ENCODE assay signal across 8 cellular contexts in genomic region chr2:142130111-142131015, GRCh38. TPM values are rescaled to one million over a fixed set of nuclear protein-coding genes. Genes with fewer than 3 reads are reported as not detected.
DNase-seq lines count a peak whose midpoint lies in the region; ATAC-seq and TF ChIP-seq lines count a peak whose summit lies in the region.

No MANE protein-coding gene starts in this region.

- H3K79me2 ChIP-seq in GM23338 (replicated peaks; ENCODE audit: insufficient read depth) = no peaks in the 10 kb centered on the region

- peaks cover 28% of the 10 kb centered on the region; the same call in 2 of the 3 replicates for H3K4me1 Mint-ChIP-seq in GM23338

- no peaks in the 10 kb centered on the region for H3K9me3 ChIP-seq in skeletal muscle tissue (ENCODE audit: control insufficient read depth in 3 of 3, low read length in 3 of 3)
- H3K9me3 ChIP-seq in effector memory CD4-positive, alpha-beta T cell (ENCODE audit: control insufficient read depth, low read length) = no peaks in the 10 kb centered on the region

- DNase-seq in DMS53 (lab: John Stamatoyannopoulos, UW) (peak; percentile 60), GM23338 (ENCODE audit: low spot score) (peak; percentile 88), NCI-H345 (lab: John Stamatoyannopoulos, UW) (peak; percentile 62), cardiac fibroblast (ENCODE audit: low read depth in 2 of 2) (peak; percentile 45 to 67), iPS-NIHi7 (ENCODE audit: extremely low spot score) (peak; percentile 47)
- DNase-seq in effector memory CD4-positive, alpha-beta T cell = no peak

- H3K27ac Mint-ChIP-seq in GM23338 = peak overlapping the region; percentile 93

- H3K4me3 ChIP-seq in GM23338 (peak overlapping the region; percentile 75), cardiac fibroblast (replicated peaks in 1 of 2; ENCODE audit: low read depth in 2 of 2, low read length in 2 of 2) (peak overlapping the region; percentile 49 to 50), skeletal muscle tissue (ENCODE audit: low read length in 3 of 3) (peak overlapping the region; percentile 73 to 83 (median 77))
- H3K4me3 ChIP-seq in effector memory CD4-positive, alpha-beta T cell (ENCODE audit: insufficient read depth, low read depth, low read length, poor library complexity, severe bottlenecking) = no peak overlapping the region

- H3K4me2 ChIP-seq in GM23338 = peak overlapping the region; percentile 92

- no peak for TF ChIP-seq POLR2A in GM18505 (IDR thresholded peaks at IDR 0.05; ENCODE audit: borderline replicate concordance, extremely low read depth, insufficient read depth, insufficient read length)

- H3K4me1 ChIP-seq in GM23338 (ENCODE audit: insufficient read depth) (peaks cover 20% of the 10 kb centered on the region), skeletal muscle tissue (ENCODE audit: control insufficient read depth in 3 of 3, insufficient read depth in 3 of 3, low read length in 3 of 3) (peaks cover 16 to 19% (median 18%) of the 10 kb centered on the region in 3 donors)
- H3K4me1 ChIP-seq in effector memory CD4-positive, alpha-beta T cell (ENCODE audit: control insufficient read depth, insufficient read depth, low read length, poor library complexity, severe bottlenecking) = no peaks in the 10 kb centered on the region

- no peaks in the 10 kb centered on the region for H3K9me3 Mint-ChIP-seq in GM23338

- H2AFZ ChIP-seq in GM23338 = peak overlapping the region; percentile 95

- TF ChIP-seq CTCF in GM23338 (conservative IDR thresholded peaks at IDR 0.05; ENCODE audit: low read depth in 2 of 2) (no peak), cardiac fibroblast (IDR thresholded peaks at IDR 0.05; ENCODE audit: low read depth, low read length) (no peak)

- peak overlapping the region; percentile 89 for H3K4me3 Mint-ChIP-seq in GM23338

- H3K9me2 ChIP-seq in GM23338 (ENCODE audit: insufficient read depth) = no peaks in the 10 kb centered on the region

- H3F3A ChIP-seq in GM23338 (replicated peaks; ENCODE audit: low read depth) = no peaks in the 10 kb centered on the region

- H3K27me3 Mint-ChIP-seq in GM23338 (ENCODE audit: insufficient read depth, low read depth, poor library complexity) = peaks cover 30% of the 10 kb centered on the region

- H3K27ac ChIP-seq in GM23338 (ENCODE audit: low read depth) (no peak overlapping the region), skeletal muscle tissue (ENCODE audit: low read depth, low read length) (no peak overlapping the region)
- H3K27ac ChIP-seq in effector memory CD4-positive, alpha-beta T cell (ENCODE audit: insufficient read depth, low read length, poor library complexity, severe bottlenecking) = no peak overlapping the region

- H3K36me3 Mint-ChIP-seq in GM23338 (ENCODE audit: low read depth) = no peaks in the 10 kb centered on the region

- H3K27me3 ChIP-seq in GM23338 (ENCODE audit: insufficient read depth) (peaks cover 39% of the 10 kb centered on the region), skeletal muscle tissue (ENCODE audit: control insufficient read depth in 3 of 3, insufficient read depth in 3 of 3, low read length in 3 of 3) (peaks cover 11 to 23% (median 20%) of the 10 kb centered on the region in 3 donors)
- H3K27me3 ChIP-seq in effector memory CD4-positive, alpha-beta T cell (replicated peaks; ENCODE audit: control insufficient read depth, insufficient read depth, low read length, poor library complexity, severe bottlenecking) = no peaks in the 10 kb centered on the region

- peak; percentile 74 for ATAC-seq in GM23338
- ATAC-seq in GM18505 (IDR thresholded peaks at IDR 0.05; ENCODE audit: unreplicated experiment) = no peak

- H4K20me1 ChIP-seq in GM23338 (replicated peaks; ENCODE audit: insufficient read depth) = no peaks in the 10 kb centered on the region

- no peaks in the 10 kb centered on the region for H3K36me3 ChIP-seq in GM23338 (ENCODE audit: insufficient read depth)
- no peaks in the 10 kb centered on the region for H3K36me3 ChIP-seq in skeletal muscle tissue (ENCODE audit: control insufficient read depth in 3 of 3, insufficient read depth in 3 of 3, low read length in 3 of 3)
- no peaks in the 10 kb centered on the region for H3K36me3 ChIP-seq in effector memory CD4-positive, alpha-beta T cell (ENCODE audit: control insufficient read depth, insufficient read depth, low read length)

- peak overlapping the region; percentile 12 to 70 (median 69) for H3K9ac ChIP-seq in skeletal muscle tissue (ENCODE audit: low read depth in 1 of 3, low read length in 3 of 3)

TF ChIP-seq in GM23338, 12 proteins besides CTCF, POLR2A, EP300 and RAD21 (continues in another document):
- TF ChIP-seq ZNF462 (CRISPR knock-in tag; IDR thresholded peaks at IDR 0.05) = no peak
- TF ChIP-seq POLR2AphosphoS5 (IDR thresholded peaks at IDR 0.05; ENCODE audit: low read depth) = no peak
- TF ChIP-seq EZH2phosphoT487 (IDR thresholded peaks at IDR 0.05; ENCODE audit: unreplicated experiment) = no peak

RNA-seq across cellular contexts. Expression of gene LRP1B, which starts 0.5 kb away (rescaled TPM):
- 0.89 and 0.97 TPM in 2 replicates for total RNA-seq in GM23338 (2014; rRNA removed; shearing (Covaris generic))
- 0.15 and 0.37 TPM in 2 replicates for polyA plus RNA-seq in GM23338 (2016; fragmentation: Nextera tagmentation; extraction: Ambion mirVana)
- total RNA-seq in skeletal muscle tissue = 2.6 TPM

Comparison
In these comparisons a context has a peak if more than half of its experiments do, and no peak if none do; other contexts are left out.
1. DNase-seq: peak in DMS53 (single experiment), GM23338 (single experiment), NCI-H345 (single experiment), cardiac fibroblast (2 of 2) and iPS-NIHi7 (single experiment); none in effector memory CD4-positive, alpha-beta T cell (0 of 3).